10 cellular contexts compared by ENCODE assay signal in the genomic region with DNA sequence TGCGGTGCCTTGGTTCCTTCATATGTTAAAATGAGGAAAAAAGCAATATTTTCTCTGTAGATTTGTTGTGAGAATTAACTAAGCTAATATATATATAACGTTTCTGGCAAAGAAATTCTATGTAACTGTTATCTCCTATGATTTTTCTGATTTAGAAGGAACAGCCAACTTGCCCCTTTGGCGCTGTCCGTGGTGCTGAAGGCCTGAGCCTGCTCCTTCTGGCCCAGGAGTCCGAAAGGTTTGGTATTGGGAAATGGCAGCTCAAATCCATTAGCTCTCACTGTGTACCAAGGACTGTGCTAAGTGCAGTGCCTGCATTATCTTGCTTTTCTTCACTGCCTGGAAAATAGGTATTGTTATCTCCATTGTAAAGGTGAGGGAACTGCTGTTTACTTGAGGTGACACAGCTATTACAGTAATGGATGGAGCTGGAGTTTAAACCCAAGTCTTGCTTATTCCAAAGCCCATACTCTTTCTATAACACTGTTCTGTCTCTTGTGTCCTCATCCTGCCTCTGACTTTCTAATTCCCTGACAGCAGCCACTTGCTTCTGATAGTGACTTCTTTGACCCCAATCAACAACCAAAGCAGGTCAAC. TPM values are rescaled to one million over a fixed set of nuclear protein-coding genes. Genes with fewer than 3 reads are reported as not detected.
DNase-seq lines count a peak whose midpoint lies in the region; ATAC-seq, FAIRE-seq and TF ChIP-seq lines count a peak whose summit lies in the region.
"Had no signal": no experiment of that assay in that cellular context is flagged by ENCODE, and none has a peak within 500 bp of the region (broad histone marks: within the 10 kb centered on the region; RNA-seq: fewer than 3 reads in every experiment).

No MANE protein-coding gene starts in this region.

- H3K4me3 Mint-ChIP-seq in osteocyte (ENCODE audit: unreplicated experiment) = no peak overlapping the region

- H3K36me3 ChIP-seq in OCI-LY7 (ENCODE audit: insufficient read depth, low read length) (no peaks in the 10 kb centered on the region), bronchial epithelial cell (ENCODE audit: control insufficient read depth, insufficient read depth, low read length) (no peaks in the 10 kb centered on the region), lower lobe of right lung (no peaks in the 10 kb centered on the region)

- DNase-seq in GM12865 (ENCODE audit: low read depth) = peak; percentile 33
- DNase-seq in OCI-LY7 (ENCODE audit: low spot score) = peak; percentile 37
- DNase-seq in bronchial epithelial cell (ENCODE audit: low read depth) = peak; percentile 20
- peak; percentile 84 for DNase-seq in osteocyte (ENCODE audit: extremely low spot score, unreplicated experiment)
- no peak for DNase-seq in lower lobe of right lung
- DNase-seq in DMS114 treated with DMSO at 0.1 percent for 48 hours (lab: John Stamatoyannopoulos, UW; ENCODE audit: unreplicated experiment) = no peak

- no peak for TF ChIP-seq CTCF in GM12865 (IDR thresholded peaks at IDR 0.05; ENCODE audit: insufficient read depth, low read depth, low read length, missing control alignments)
- TF ChIP-seq CTCF in OCI-LY7 (conservative IDR thresholded peaks at IDR 0.05; ENCODE audit: low read length) = no peak
- no peak for TF ChIP-seq CTCF in bronchial epithelial cell (IDR thresholded peaks at IDR 0.05; ENCODE audit: insufficient read depth, low read length, severe bottlenecking)
- no peak for TF ChIP-seq CTCF in osteocyte (IDR thresholded peaks at IDR 0.05)
- no peak for TF ChIP-seq CTCF in lower lobe of right lung (IDR thresholded peaks at IDR 0.05)

- CTCF ChIA-PET in OCI-LY7 (lab: Charles Lee; ENCODE audit: unreplicated experiment) = no interaction called here

- H3K4me1 Mint-ChIP-seq in osteocyte (ENCODE audit: unreplicated experiment) = no peaks in the 10 kb centered on the region

- H3K36me3 Mint-ChIP-seq in osteocyte (ENCODE audit: unreplicated experiment) = peaks cover 4% of the 10 kb centered on the region

- no peak overlapping the region for H3K4me2 ChIP-seq in OCI-LY7 (ENCODE audit: low read length)

- H3K9me3 ChIP-seq in OCI-LY7 (ENCODE audit: low read length) (no peaks in the 10 kb centered on the region), lower lobe of right lung (peaks cover 6% of the 10 kb centered on the region)

- no peaks in the 10 kb centered on the region for H3K4me1 ChIP-seq in OCI-LY7 (ENCODE audit: insufficient read depth, low read length, poor library complexity, severe bottlenecking)
- H3K4me1 ChIP-seq in lower lobe of right lung = no peaks in the 10 kb centered on the region

- H3K27me3 ChIP-seq in bronchial epithelial cell (ENCODE audit: control insufficient read depth, insufficient read depth, low read length) = no peaks in the 10 kb centered on the region
- no peaks in the 10 kb centered on the region for H3K27me3 ChIP-seq in lower lobe of right lung (ENCODE audit: low read depth)

- H2AFZ ChIP-seq in OCI-LY7 (ENCODE audit: low read length) = no peak overlapping the region

- H3K9me2 ChIP-seq in OCI-LY7 (ENCODE audit: insufficient read depth, low read length) = no peaks in the 10 kb centered on the region

- H3K27ac ChIP-seq in OCI-LY7 (ENCODE audit: low read depth, low read length, poor library complexity, severe bottlenecking) = no peak overlapping the region
- no peak overlapping the region for H3K27ac ChIP-seq in lower lobe of right lung

- peaks cover 7% of the 10 kb centered on the region for H3K9me3 Mint-ChIP-seq in osteocyte (ENCODE audit: unreplicated experiment)

- no TSS peak for BruUV-seq in OCI-LY7 (replicated peaks; lab: Mats Ljungman, UMichigan)

- no peaks in the 10 kb centered on the region for H3K79me2 ChIP-seq in OCI-LY7 (ENCODE audit: insufficient read depth, low read depth, low read length)

- intact Hi-C loops in OCI-LY7 (cut with micrococcal nuclease; ENCODE audit: unreplicated experiment) (no loop called here), lower lobe of right lung (cut with DNase I) (no loop called here)

- ATAC-seq in lower lobe of right lung (no peak), HG02588 (IDR thresholded peaks at IDR 0.05; ENCODE audit: unreplicated experiment) (no peak), GM21367 (IDR thresholded peaks at IDR 0.05; ENCODE audit: unreplicated experiment) (no peak)
- ATAC-seq: esophagus mucosa had no signal

- POLR2A ChIA-PET in OCI-LY7 (lab: Charles Lee) = interaction anchor here (0.6 to 0.7 kb wide), 2 partner anchors 37 to 888 kb away, joined by 3 read pairs; no protein-coding TSS in a partner anchor

- H4K20me1 ChIP-seq in OCI-LY7 (ENCODE audit: insufficient read depth, low read length) = no peaks in the 10 kb centered on the region

- no peak overlapping the region for H3K27ac Mint-ChIP-seq in osteocyte (ENCODE audit: unreplicated experiment)

- H3K27me3 Mint-ChIP-seq in osteocyte (ENCODE audit: unreplicated experiment) = no peaks in the 10 kb centered on the region

- FAIRE-seq in bronchial epithelial cell (lab: Jason Lieb, UNC) = no peak
- FAIRE-seq: GM19239 had no signal

- H3K4me3 ChIP-seq in GM12865 (ENCODE audit: low read depth, low read length) (no peak overlapping the region), OCI-LY7 (ENCODE audit: low read depth, low read length, poor library complexity, severe bottlenecking) (no peak overlapping the region), bronchial epithelial cell (ENCODE audit: low read depth, low read length) (no peak overlapping the region), lower lobe of right lung (no peak overlapping the region)

RNA-seq across cellular contexts. Expression of a gene that starts 52.2 kb away (rescaled TPM):
- not detected in 2 replicates for total RNA-seq in OCI-LY7 (2014; rRNA removed; shearing (Covaris generic))
- total RNA-seq in OCI-LY7 (2022) (not detected in 2 replicates), bronchial epithelial cell (not detected in 2 replicates), osteocyte (not detected in 2 replicates), lower lobe of right lung (not detected)
- total RNA-seq: esophagus mucosa had no signal

Comparison
In these comparisons a context has a peak if more than half of its experiments do, and no peak if none do; other contexts are left out.
1. DNase-seq: peak in GM12865 (single experiment), OCI-LY7 (single experiment), bronchial epithelial cell (single experiment) and osteocyte (single experiment); none in lower lobe of right lung (single experiment) and DMS114 treated with DMSO at 0.1 percent for 48 hours (single experiment).